Comparison of ENCODE assay signal across 22 cellular contexts in the genomic region with DNA sequence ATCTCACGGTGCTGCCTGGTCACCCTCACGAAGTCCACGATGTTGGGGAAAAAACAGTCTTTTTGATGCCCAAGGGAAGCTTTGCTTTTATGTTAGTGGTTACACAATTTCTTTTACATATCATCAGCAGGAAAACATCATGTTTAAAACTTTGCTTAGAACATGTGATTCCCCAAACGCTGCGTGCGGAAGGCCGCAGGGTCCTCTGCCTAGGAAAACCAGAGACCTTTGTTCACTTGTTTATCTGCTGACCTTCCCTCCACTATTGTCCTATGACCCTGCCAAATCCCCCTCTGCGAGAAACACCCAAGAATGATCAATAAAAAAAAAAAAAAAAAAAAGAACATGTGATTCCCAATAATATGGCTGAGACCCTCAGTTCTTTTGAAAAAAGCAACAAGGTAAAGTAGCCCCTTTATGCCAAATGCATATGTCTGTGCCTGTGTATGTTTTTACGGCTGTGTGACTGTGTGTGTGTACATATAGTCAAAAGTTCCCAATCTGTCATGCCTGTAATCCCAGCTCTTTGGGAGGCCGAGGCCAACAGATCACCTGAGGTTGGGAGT. TPM values are rescaled to one million over a fixed set of nuclear protein-coding genes. Genes with fewer than 3 reads are reported as not detected.
"Had no signal": no experiment of that assay in that cellular context is flagged by ENCODE, and none has a peak within 500 bp of the region (broad histone marks: within the 10 kb centered on the region; RNA-seq: fewer than 3 reads in every experiment).

No MANE protein-coding gene starts in this region.

- H3K36me3 ChIP-seq: sigmoid colon, spleen, tibial artery, uterus had no signal

- H3K4me3 ChIP-seq: mucosa of descending colon, sigmoid colon, tibial artery, uterus had no signal

- H3K79me2 ChIP-seq: parathyroid adenoma had no signal

- H3K9me3 ChIP-seq: mucosa of descending colon, sigmoid colon, spleen, tibial artery, uterus had no signal

- H3K27ac ChIP-seq: parathyroid adenoma, sigmoid colon, tibial artery, uterus had no signal

- H3K9ac ChIP-seq: parathyroid adenoma had no signal

- H3K4me1 ChIP-seq: parathyroid adenoma, uterus had no signal

- ATAC-seq: activated CD4-positive, CD25-positive, alpha-beta regulatory T cell treated with anti-CD3 and anti-CD28 coated beads, Interleukin-2, amount 50 U/mL, for 24 hours; activated T-cell treated with anti-CD3 and anti-CD28 coated beads, Interleukin-2, amount 50 U/mL, for 4 hours; mucosa of descending colon; T-cell had no signal

- H3K27me3 ChIP-seq: sigmoid colon, uterus had no signal

- DNase-seq: activated CD4-positive, alpha-beta T cell treated with anti-CD3 and anti-CD28 coated beads, Interleukin-2, amount 50 U/mL, for 1 hour; activated CD8-positive, alpha-beta memory T cell treated with anti-CD3 and anti-CD28 coated beads, Interleukin-2, amount 50 U/mL, for 4 hours; activated naive CD4-positive, alpha-beta T cell treated with anti-CD3 and anti-CD28 coated beads for 36 hours; activated T-cell treated with anti-CD3 and anti-CD28 coated beads, Interleukin-2, amount 50 U/mL, for 4 hours; central memory CD4-positive, alpha-beta T cell; erythroblast; foreskin melanocyte; glutamatergic neuron; mammary epithelial cell; mucosa of descending colon; naive B cell; sigmoid colon; spleen; stimulated activated naive CD4-positive, alpha-beta T cell; substantia nigra; T-cell; T1000; tibial artery; uterus had no signal

RNA-seq across cellular contexts. Expression of a gene that starts 13.6 kb away (rescaled TPM):
- polyA plus RNA-seq: keratinocyte had no signal

RNA-seq across cellular contexts. Expression of a gene that starts 44.0 kb away (rescaled TPM):
- total RNA-seq: mammary epithelial cell had no signal
- polyA plus RNA-seq: keratinocyte, mammary epithelial cell had no signal

RNA-seq across cellular contexts. Expression of a gene that starts 49.6 kb away (rescaled TPM):
- total RNA-seq: activated naive CD4-positive, alpha-beta T cell treated with anti-CD3 and anti-CD28 coated beads for 36 hours; activated T-cell treated with anti-CD3 and anti-CD28 coated beads, Interleukin-2, amount 50 U/mL, for 4 hours; mammary epithelial cell; T-cell had no signal
- polyA plus RNA-seq: keratinocyte, mammary epithelial cell had no signal
